In genomic region chr1:204461331-204462228, GRCh38 we compare ENCODE assay signal across 1 cellular context.
TF ChIP-seq lines count a peak whose summit lies in the region.

No MANE protein-coding gene starts in this region.

TF ChIP-seq in K562, 482 proteins besides CTCF, POLR2A, EP300 and RAD21 (continues in another document):
- TF ChIP-seq NR2C2 (CRISPR knock-in tag; IDR thresholded peaks at IDR 0.05) = no peak
- no peak for TF ChIP-seq NR2C2 (tag; IDR thresholded peaks at IDR 0.05)
- no peak for TF ChIP-seq IRF1 (CRISPR knock-in tag; IDR thresholded peaks at IDR 0.05; ENCODE audit: borderline replicate concordance)
- TF ChIP-seq NUFIP1 (IDR thresholded peaks at IDR 0.05; ENCODE audit: partially characterized antibody) = no peak
- no peak for TF ChIP-seq REST (CRISPR knock-in tag; IDR thresholded peaks at IDR 0.05; ENCODE audit: low read depth)
- 0 out of 2 replicates have a peak, but pooled peaks have one; percentile 24 for TF ChIP-seq GATA2 (CRISPR knock-in tag; IDR thresholded peaks at IDR 0.05)
- TF ChIP-seq ZNF639 (CRISPR knock-in tag; conservative IDR thresholded peaks at IDR 0.05 in 1 of 2, IDR thresholded peaks at IDR 0.05 in 1 of 2) = 0 out of 4 replicates have a peak, but pooled peaks of 1 of the 2 experiments have one; percentile 37
- peak; percentile 86 for TF ChIP-seq CBFA2T3 (IDR thresholded peaks at IDR 0.05)
- peak in 1 of 2 experiments; percentile 71; a peak in 1 of 4 replicates for TF ChIP-seq RCOR1 (IDR thresholded peaks at IDR 0.05; ENCODE audit: borderline replicate concordance in 1 of 2, low read depth in 2 of 2, low read length in 2 of 2)
- TF ChIP-seq KDM1A (IDR thresholded peaks at IDR 0.05) = peak; percentile 87 to 90; a peak in 3 of 4 replicates
- TF ChIP-seq RBM22 (IDR thresholded peaks at IDR 0.05; ENCODE audit: low read depth, low read length, poor library complexity, severe bottlenecking) = no peak
- TF ChIP-seq EGR1 (conservative IDR thresholded peaks at IDR 0.05) = peak; percentile 94
- TF ChIP-seq GTF3C2 (IDR thresholded peaks at IDR 0.05; ENCODE audit: borderline replicate concordance, extremely low read depth, insufficient read length) = no peak
- TF ChIP-seq MCM2 (IDR thresholded peaks at IDR 0.05; ENCODE audit: low read depth) = no peak
- TF ChIP-seq TAL1 (IDR thresholded peaks at IDR 0.05) = peak; percentile 30; the same call in 1 of the 2 replicates
- TF ChIP-seq VEZF1 (CRISPR knock-in tag; IDR thresholded peaks at IDR 0.05) = peak; percentile 79
- TF ChIP-seq FOXO4 (CRISPR knock-in tag; IDR thresholded peaks at IDR 0.05) = 0 out of 2 replicates have a peak, but pooled peaks have one; percentile 3
- 0 out of 2 replicates have a peak, but pooled peaks have one; percentile 43 for TF ChIP-seq ZNF766 (CRISPR knock-in tag; conservative IDR thresholded peaks at IDR 0.05)
- TF ChIP-seq ARID3B (CRISPR knock-in tag; IDR thresholded peaks at IDR 0.05; ENCODE audit: borderline replicate concordance) = no peak
- TF ChIP-seq KLF16 (IDR thresholded peaks at IDR 0.05) = peak; percentile 80; the same call in 1 of the 2 replicates
- peak; percentile 61 for TF ChIP-seq ZNF134 (CRISPR knock-in tag; conservative IDR thresholded peaks at IDR 0.05)
- TF ChIP-seq ZMIZ1 (IDR thresholded peaks at IDR 0.05; ENCODE audit: low read depth in 2 of 2, low read length in 2 of 2) = peak in 1 of 2 experiments; percentile 50; a peak in 1 of 4 replicates
- TF ChIP-seq L3MBTL2 (IDR thresholded peaks at IDR 0.05) = peak; percentile 36; the same call in 1 of the 2 replicates
- peak; percentile 38; the same call in 1 of the 2 replicates for TF ChIP-seq ZNF589 (CRISPR knock-in tag; IDR thresholded peaks at IDR 0.05; ENCODE audit: low read depth)
- TF ChIP-seq ARID1B (IDR thresholded peaks at IDR 0.05) = peak; percentile 49; the same call in 1 of the 2 replicates
- peak; percentile 83; the same call in 1 of the 2 replicates for TF ChIP-seq RNF2 (IDR thresholded peaks at IDR 0.05)
- peak; percentile 44; the same call in 1 of the 2 replicates for TF ChIP-seq CREB5 (CRISPR knock-in tag; IDR thresholded peaks at IDR 0.05)
- 0 out of 2 replicates have a peak, but pooled peaks have one; percentile 8 for TF ChIP-seq THRB (CRISPR knock-in tag; conservative IDR thresholded peaks at IDR 0.05)
- no peak for TF ChIP-seq SRSF1 (IDR thresholded peaks at IDR 0.05; ENCODE audit: low read depth, low read length)
- TF ChIP-seq SAFB2 (IDR thresholded peaks at IDR 0.05; ENCODE audit: borderline replicate concordance, low read depth, low read length, severe bottlenecking) = no peak
- TF ChIP-seq KAT7 (CRISPR knock-in tag; IDR thresholded peaks at IDR 0.05; ENCODE audit: borderline replicate concordance) = 0 out of 2 replicates have a peak, but pooled peaks have one; percentile 61
- no peak for TF ChIP-seq HOXB6 (CRISPR knock-in tag; IDR thresholded peaks at IDR 0.05; ENCODE audit: borderline replicate concordance)
- TF ChIP-seq MYC (IDR thresholded peaks at IDR 0.05; ENCODE audit: low read depth, low read length) = no peak
- 0 out of 2 replicates have a peak, but pooled peaks have one; percentile 17 for TF ChIP-seq MYC (CRISPR knock-in tag; IDR thresholded peaks at IDR 0.05; ENCODE audit: borderline replicate concordance, low read depth)
- TF ChIP-seq TCF3 (CRISPR knock-in tag; IDR thresholded peaks at IDR 0.05) = peak; percentile 67; the same call in 1 of the 2 replicates
- peak; percentile 39; the same call in 1 of the 2 replicates for TF ChIP-seq NCOR1 (IDR thresholded peaks at IDR 0.05)
- TF ChIP-seq NFIC (IDR thresholded peaks at IDR 0.05) = peak; percentile 22; the same call in 1 of the 2 replicates
- no peak for TF ChIP-seq ZNF174 (CRISPR knock-in tag; IDR thresholded peaks at IDR 0.05)
- peak; percentile 86 for TF ChIP-seq ETV1 (tag; conservative IDR thresholded peaks at IDR 0.05; ENCODE audit: low read depth)
- no peak for TF ChIP-seq ZNF764 (CRISPR knock-in tag; IDR thresholded peaks at IDR 0.05; ENCODE audit: low read depth)
